ENCODE assay signal across 9 cellular contexts in genomic region chrX:112391313-112391712, GRCh38.
"Had no signal": no experiment of that assay in that cellular context is flagged by ENCODE, and none has a peak within 500 bp of the region (broad histone marks: within the 10 kb centered on the region; RNA-seq: fewer than 3 reads in every experiment).

No MANE protein-coding gene starts in this region.

- H3K9me3 ChIP-seq: HAP-1 had no signal

- FAIRE-seq: HepG2 had no signal

- H3K27me3 Mint-ChIP-seq: IgD-negative memory B cell had no signal

- H3K4me3 ChIP-seq: GM23248, HAP-1 had no signal

- H3K36me3 ChIP-seq: HAP-1 had no signal

- ATAC-seq: HCT116, HepG2 had no signal

- H3K4me3 Mint-ChIP-seq: HFFc6, IgD-negative memory B cell had no signal

- DNase-seq: GM23248, H7, HFFc6, KBM-7 had no signal

- H3K4me1 ChIP-seq: HAP-1 had no signal

- H3K4me1 Mint-ChIP-seq: IgD-negative memory B cell had no signal

- H2AFZ ChIP-seq: GM23248 had no signal

- H3K36me3 Mint-ChIP-seq: IgD-negative memory B cell had no signal

- H3K27ac Mint-ChIP-seq: HFFc6, IgD-negative memory B cell had no signal

- H3K27ac ChIP-seq: GM23248, HL-60 had no signal

- H3K9ac ChIP-seq: GM23248 had no signal
